12 cellular contexts compared by ENCODE assay signal in genomic region chr11:114154271-114155047, GRCh38.
DNase-seq lines count a peak whose midpoint lies in the region; ATAC-seq, FAIRE-seq and TF ChIP-seq lines count a peak whose summit lies in the region.
"Had no signal": no experiment of that assay in that cellular context is flagged by ENCODE, and none has a peak within 500 bp of the region (broad histone marks: within the 10 kb centered on the region; RNA-seq: fewer than 3 reads in every experiment).

No MANE protein-coding gene starts in this region.

- H3K27ac ChIP-seq in ovary, result peak overlapping the region; percentile 28 to 87
- H3K27ac ChIP-seq in uterus, result peak overlapping the region; percentile 98 to 100

- WGBS in ovary, 3 donors, result 75 to 81% (median 79%) methylated on average over 5 of the region's 5 CpGs

- H3K9me3 ChIP-seq in ovary (no peaks in the 10 kb centered on the region), uterus (no peaks in the 10 kb centered on the region)
- H3K9me3 ChIP-seq: A549 had no signal

- DNase-seq in NOMO-1 (lab: John Stamatoyannopoulos, UW; ENCODE audit: unreplicated experiment in 2 of 2), result peak; percentile 33 to 36
- no peak for DNase-seq in NOMO-1 treated with dmso at 0.1 percent for 144 hours (lab: John Stamatoyannopoulos, UW; ENCODE audit: unreplicated experiment)
- peak; percentile 70 for DNase-seq in fibroblast of the aortic adventitia (ENCODE audit: low read depth)
- peak in 2 of 5 donors; percentile 54 to 80 for DNase-seq in ovary
- peak in 1 of 2 donors; percentile 82 for DNase-seq in uterus
- no peak for DNase-seq in hypothalamus (lab: John Stamatoyannopoulos, UW)
- DNase-seq in frontal cortex (ENCODE audit: low spot score in 2 of 2), result no peak
- DNase-seq: IMR-90, NCI-H526 treated with DMSO at 0.1 percent for 48 hours had no signal

- no peak for ATAC-seq in GM21526 (IDR thresholded peaks at IDR 0.05; ENCODE audit: low FRiP score, unreplicated experiment)
- ATAC-seq: A549; stimulated activated effector memory CD8-positive, alpha-beta T cell treated with anti-CD3 and anti-CD28 coated beads, Interleukin-12 subunit alpha, Interleukin-12 subunit beta, amount 100 ng/mL, for 72 hours had no signal

- H3K36me3 ChIP-seq in ovary, result no peaks in the 10 kb centered on the region
- H3K36me3 ChIP-seq in uterus, result no peaks in the 10 kb centered on the region

- no peak for FAIRE-seq in frontal cortex (lab: Jason Lieb, UNC)
- FAIRE-seq: A549 had no signal

- no peak overlapping the region for H3K4me3 ChIP-seq in fibroblast of the aortic adventitia (ENCODE audit: low read depth, low read length)
- no peak overlapping the region for H3K4me3 ChIP-seq in ovary
- H3K4me3 ChIP-seq in uterus, result no peak overlapping the region
- H3K4me3 ChIP-seq: A549 had no signal

- TF ChIP-seq CTCF in fibroblast of the aortic adventitia (IDR thresholded peaks at IDR 0.05; ENCODE audit: insufficient read depth, low read length) (no peak), ovary (IDR thresholded peaks at IDR 0.05) (no peak), uterus (IDR thresholded peaks at IDR 0.05) (no peak)

- H3K4me1 ChIP-seq in ovary (ENCODE audit: insufficient read depth), result peaks cover 39% of the 10 kb centered on the region
- peaks cover 22 to 37% of the 10 kb centered on the region in 2 donors for H3K4me1 ChIP-seq in uterus

- peak; percentile 100 for TF ChIP-seq EP300 in ovary (IDR thresholded peaks at IDR 0.05)

- intact Hi-C loops in ovary (cut with DNase I) (no loop called here), uterus (cut with DNase I; ENCODE audit: low total_unique reads) (no loop called here)

- H3K27me3 ChIP-seq in ovary, result no peaks in the 10 kb centered on the region
- H3K27me3 ChIP-seq in uterus, result no peaks in the 10 kb centered on the region

- TF ChIP-seq POLR2A in ovary (IDR thresholded peaks at IDR 0.05) (peak; percentile 28), uterus (IDR thresholded peaks at IDR 0.05) (no peak)

Comparison
In these comparisons a context has a peak if more than half of its experiments do, and no peak if none do; other contexts are left out.
1. DNase-seq: peak in NOMO-1 (2 of 2) and fibroblast of the aortic adventitia (single experiment); none in NOMO-1 treated with dmso at 0.1 percent for 144 hours (single experiment), hypothalamus (0 of 51) and frontal cortex (0 of 2).